In the genomic region with DNA sequence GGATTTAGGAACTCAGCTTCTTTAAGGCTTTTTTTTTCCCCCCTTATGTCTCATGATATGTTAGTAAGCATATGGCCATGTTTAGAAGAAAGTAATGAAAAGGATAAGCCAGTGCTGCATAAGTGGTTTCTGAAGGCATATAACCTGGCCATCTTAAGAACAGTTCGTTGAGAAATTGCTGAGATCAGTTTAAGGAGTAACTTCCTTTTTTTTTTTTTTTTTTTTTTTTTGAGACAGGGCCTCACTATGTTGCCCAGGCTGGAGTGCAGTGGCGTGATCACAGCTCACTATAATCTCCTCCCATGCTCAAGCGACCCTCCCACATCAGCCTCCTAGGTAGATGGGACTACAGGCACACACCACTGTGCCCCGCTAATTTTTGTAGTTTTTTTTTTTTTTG, we compare ENCODE assay signal across 15 cellular contexts.
"Had no signal": no experiment of that assay in that cellular context is flagged by ENCODE, and none has a peak within 500 bp of the region (broad histone marks: within the 10 kb centered on the region; RNA-seq: fewer than 3 reads in every experiment).

No MANE protein-coding gene starts in this region.

- H3K36me3 ChIP-seq: gastroesophageal sphincter had no signal

- H3K27me3 Mint-ChIP-seq: type B pancreatic cell had no signal

- H3K27me3 ChIP-seq: body of pancreas, gastroesophageal sphincter had no signal

- H3K27ac Mint-ChIP-seq: type B pancreatic cell had no signal

- H3K27ac ChIP-seq: body of pancreas, coronary artery, gastroesophageal sphincter had no signal

- H3K4me3 Mint-ChIP-seq: neural crest cell, type B pancreatic cell had no signal

- H3K4me3 ChIP-seq: body of pancreas, coronary artery, gastroesophageal sphincter had no signal

- ATAC-seq: body of pancreas, gastroesophageal sphincter had no signal

- DNase-seq: activated CD4-positive, alpha-beta T cell treated with anti-CD3 and anti-CD28 coated beads, Interleukin-2, amount 50 U/mL, for 1 hour; activated naive CD4-positive, alpha-beta T cell treated with anti-CD3 and anti-CD28 coated beads, Interleukin-2, amount 50 U/mL, for 16 hours; activated T-cell treated with anti-CD3 and anti-CD28 coated beads for 4 hours; amniotic stem cell; body of pancreas; central memory CD4-positive, alpha-beta T cell; effector memory CD4-positive, alpha-beta T cell; kidney; stimulated activated CD4-positive, alpha-beta T cell treated with anti-CD3 and anti-CD28 coated beads, Interleukin-12 subunit alpha, Interleukin-12 subunit beta, amount 100 ng/mL, for 4 hours; stimulated activated naive CD4-positive, alpha-beta T cell; substantia nigra had no signal

- H3K4me1 Mint-ChIP-seq: neural crest cell had no signal

- H3K9me3 ChIP-seq: body of pancreas, gastroesophageal sphincter had no signal
